ENCODE assay signal across 19 cellular contexts in the genomic region with DNA sequence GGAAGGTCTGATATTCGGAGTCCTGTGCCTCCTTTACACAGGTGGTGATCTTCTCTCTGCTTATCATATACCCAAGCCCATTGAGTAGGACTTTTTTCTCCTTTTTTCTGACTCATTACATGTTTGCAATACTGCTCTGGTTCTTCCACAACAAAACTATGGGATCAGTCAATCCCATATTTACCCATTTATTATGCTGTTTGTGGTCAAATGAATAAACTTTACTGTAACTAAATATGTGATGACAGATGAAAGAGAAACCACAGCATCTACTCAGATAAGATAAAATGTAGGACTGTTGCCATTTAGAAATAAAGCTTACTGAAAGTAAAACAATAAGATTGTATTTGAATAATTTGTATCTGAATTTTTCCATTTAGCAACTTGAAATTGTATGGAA.
DNase-seq lines count a peak whose midpoint lies in the region; ATAC-seq and TF ChIP-seq lines count a peak whose summit lies in the region.
"Had no signal": no experiment of that assay in that cellular context is flagged by ENCODE, and none has a peak within 500 bp of the region (broad histone marks: within the 10 kb centered on the region; RNA-seq: fewer than 3 reads in every experiment).

No MANE protein-coding gene starts in this region.

- no peaks in the 10 kb centered on the region for H3K36me3 ChIP-seq in fibroblast of lung (ENCODE audit: control insufficient read depth, insufficient read depth, low read length)

- H3K27ac ChIP-seq in fibroblast of lung (ENCODE audit: insufficient read depth, low read length), result no peak overlapping the region
- H3K27ac ChIP-seq: 22Rv1, HL-60 had no signal

- H3K9ac ChIP-seq in fibroblast of lung (ENCODE audit: insufficient read depth, low read length), result no peak overlapping the region

- H3K79me2 ChIP-seq in fibroblast of lung (ENCODE audit: control insufficient read depth, insufficient read depth, low read length), result no peaks in the 10 kb centered on the region

- H4K20me1 ChIP-seq in fibroblast of lung (ENCODE audit: control insufficient read depth, extremely low read depth, insufficient read depth, low read length), result no peaks in the 10 kb centered on the region

- no peaks in the 10 kb centered on the region for H3K4me1 ChIP-seq in fibroblast of lung (ENCODE audit: control insufficient read depth, extremely low read depth, insufficient read depth, low read length)

- no peak overlapping the region for H2AFZ ChIP-seq in fibroblast of lung (ENCODE audit: low read length)

- H3K4me3 ChIP-seq in fibroblast of lung (replicated peaks in 1 of 4; ENCODE audit: control extremely low read depth in 1 of 4, insufficient read depth in 1 of 4, low read depth in 3 of 4, low read length in 4 of 4), result no peak overlapping the region
- H3K4me3 ChIP-seq: GM12878 had no signal

- no peak for TF ChIP-seq CTCF in fibroblast of lung (conservative IDR thresholded peaks at IDR 0.05 in 1 of 2, IDR thresholded peaks at IDR 0.05 in 1 of 2; ENCODE audit: low read depth in 1 of 2, low read length in 2 of 2)

- ATAC-seq in HG03565 (IDR thresholded peaks at IDR 0.05; ENCODE audit: unreplicated experiment), result no peak
- no peak for ATAC-seq in GM21381 (IDR thresholded peaks at IDR 0.05; ENCODE audit: unreplicated experiment)
- ATAC-seq: GM12878, HCT116 had no signal

- H3K27me3 ChIP-seq in fibroblast of lung (ENCODE audit: control insufficient read depth, insufficient read depth, low read length), result no peaks in the 10 kb centered on the region

- no peak overlapping the region for H3K4me2 ChIP-seq in fibroblast of lung (ENCODE audit: extremely low read depth, insufficient read depth, low read length)

- peak; percentile 2 for DNase-seq in A172 (ENCODE audit: low spot score)
- peak; percentile 61 for DNase-seq in NCI-H226
- peak; percentile 31 to 71 for DNase-seq in fibroblast of lung (ENCODE audit: low read depth in 2 of 2)
- DNase-seq in myocyte (ENCODE audit: low read depth), result peak; percentile 38
- DNase-seq in NOMO-1 (lab: John Stamatoyannopoulos, UW; ENCODE audit: unreplicated experiment in 2 of 2), result no peak
- no peak for DNase-seq in DMS153 (lab: John Stamatoyannopoulos, UW)
- DNase-seq: ACHN; C1 segment of cervical spinal cord; Calu3; CD4-positive, alpha-beta T cell; DMS 273 treated with DMSO at 0.1 percent for 48 hours; DMS79; GOT3 had no signal

- H3K9me3 ChIP-seq in fibroblast of lung (ENCODE audit: control insufficient read depth, insufficient read depth, low read depth, low read length), result no peaks in the 10 kb centered on the region

Comparison
In these comparisons a context has a peak if more than half of its experiments do, and no peak if none do; other contexts are left out.
1. DNase-seq: peak in A172 (single experiment), NCI-H226 (single experiment), fibroblast of lung (2 of 2) and myocyte (single experiment); none in NOMO-1 (0 of 2) and DMS153 (single experiment).